Comparison of ENCODE assay signal across 8 cellular contexts in genomic region chr6:35318200-35318844, GRCh38. TPM values are rescaled to one million over a fixed set of nuclear protein-coding genes. Genes with fewer than 3 reads are reported as not detected.
DNase-seq lines count a peak whose midpoint lies in the region; ATAC-seq and TF ChIP-seq lines count a peak whose summit lies in the region.

No MANE protein-coding gene starts in this region.

- ATAC-seq in omental fat pad (ENCODE audit: low FRiP score) (peak; percentile 97), GM18502 (IDR thresholded peaks at IDR 0.05; ENCODE audit: poor library complexity, unreplicated experiment) (no peak), HG02759 (IDR thresholded peaks at IDR 0.05; ENCODE audit: unreplicated experiment) (no peak)

- DNase-seq in COLO668 (lab: John Stamatoyannopoulos, UW; ENCODE audit: unreplicated experiment): peak; percentile 83
- peak; percentile 36 for DNase-seq in NCI-H1048 (lab: John Stamatoyannopoulos, UW)
- peak; percentile 61 to 95 (median 90) for DNase-seq in head of caudate nucleus
- no peak for DNase-seq in omental fat pad (ENCODE audit: low spot score)
- DNase-seq in NOMO-1 (lab: John Stamatoyannopoulos, UW; ENCODE audit: unreplicated experiment in 2 of 2): no peak

- H3K4me3 ChIP-seq in WI38 (ENCODE audit: low read depth, low read length): peak overlapping the region; percentile 61

- intact Hi-C loops in head of caudate nucleus (cut with DNase I): no loop called here

- no peak for TF ChIP-seq CTCF in WI38 (IDR thresholded peaks at IDR 0.05; ENCODE audit: low read depth, low read length)
- no peak for TF ChIP-seq CTCF in omental fat pad (IDR thresholded peaks at IDR 0.05)

RNA-seq across cellular contexts. Expression of gene DEF6, which starts 20.7 kb away (rescaled TPM):
- 10 to 100 TPM in 2 of 4 donors, 1 to 10 TPM in 2; 6.6 to 17.4 (median 9.3) TPM for total RNA-seq in omental fat pad

RNA-seq across cellular contexts. Expression of gene PPARD, which starts 24.0 kb away (rescaled TPM):
- 10 to 100 TPM in 3 of 4 donors, 1 to 10 TPM in 1; 6.4 to 37.6 (median 14.3) TPM for total RNA-seq in omental fat pad

RNA-seq across cellular contexts. Expression of gene ZNF76, which starts 58.8 kb away (rescaled TPM):
- 10 to 100 TPM; 27.7 to 53.5 (median 33.6) TPM for total RNA-seq in omental fat pad

Comparison
In these comparisons a context has a peak if more than half of its experiments do, and no peak if none do; other contexts are left out.
1. DNase-seq: peak in COLO668 (single experiment), NCI-H1048 (single experiment) and head of caudate nucleus (42 of 42); none in omental fat pad (single experiment) and NOMO-1 (0 of 2).